Comparison of ENCODE assay signal across 1 cellular context in the genomic region with DNA sequence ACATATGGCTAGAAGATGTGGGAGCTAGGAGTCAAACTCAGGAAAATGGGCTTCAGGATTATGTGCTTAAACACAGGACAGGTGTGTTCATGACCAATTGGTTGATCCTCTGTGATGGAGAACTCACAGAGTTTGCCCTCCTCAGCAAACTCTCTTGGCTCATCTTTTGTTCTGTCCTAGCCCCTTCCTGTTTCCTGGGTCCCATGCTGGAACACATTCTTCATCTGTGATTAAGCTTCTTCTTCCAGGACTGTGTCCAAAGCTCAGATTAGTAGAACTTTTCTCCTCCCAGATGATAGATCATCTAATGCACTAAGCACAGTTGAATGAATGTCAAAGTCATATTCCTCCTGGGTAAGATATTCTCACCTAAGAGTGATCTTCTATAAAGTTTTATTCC.
TF ChIP-seq lines count a peak whose summit lies in the region.

No MANE protein-coding gene starts in this region.

TF ChIP-seq in A549, 52 proteins besides CTCF, POLR2A, EP300 and RAD21 (continued from another document):
- no peak for TF ChIP-seq PBX3 (IDR thresholded peaks at IDR 0.05)
- no peak for TF ChIP-seq HDAC2 (IDR thresholded peaks at IDR 0.05)
- TF ChIP-seq CBX2 (IDR thresholded peaks at IDR 0.05; ENCODE audit: borderline replicate concordance, low read depth): no peak
- no peak for TF ChIP-seq JUN (IDR thresholded peaks at IDR 0.05)
- TF ChIP-seq RARB (CRISPR knock-in tag; IDR thresholded peaks at IDR 0.05): no peak
- TF ChIP-seq CBX8 (IDR thresholded peaks at IDR 0.05): no peak
- TF ChIP-seq BHLHE40 (IDR thresholded peaks at IDR 0.05; ENCODE audit: low read depth, low read length): no peak
TF ChIP-seq in A549: peak in this region for 0.
